In the genomic region with DNA sequence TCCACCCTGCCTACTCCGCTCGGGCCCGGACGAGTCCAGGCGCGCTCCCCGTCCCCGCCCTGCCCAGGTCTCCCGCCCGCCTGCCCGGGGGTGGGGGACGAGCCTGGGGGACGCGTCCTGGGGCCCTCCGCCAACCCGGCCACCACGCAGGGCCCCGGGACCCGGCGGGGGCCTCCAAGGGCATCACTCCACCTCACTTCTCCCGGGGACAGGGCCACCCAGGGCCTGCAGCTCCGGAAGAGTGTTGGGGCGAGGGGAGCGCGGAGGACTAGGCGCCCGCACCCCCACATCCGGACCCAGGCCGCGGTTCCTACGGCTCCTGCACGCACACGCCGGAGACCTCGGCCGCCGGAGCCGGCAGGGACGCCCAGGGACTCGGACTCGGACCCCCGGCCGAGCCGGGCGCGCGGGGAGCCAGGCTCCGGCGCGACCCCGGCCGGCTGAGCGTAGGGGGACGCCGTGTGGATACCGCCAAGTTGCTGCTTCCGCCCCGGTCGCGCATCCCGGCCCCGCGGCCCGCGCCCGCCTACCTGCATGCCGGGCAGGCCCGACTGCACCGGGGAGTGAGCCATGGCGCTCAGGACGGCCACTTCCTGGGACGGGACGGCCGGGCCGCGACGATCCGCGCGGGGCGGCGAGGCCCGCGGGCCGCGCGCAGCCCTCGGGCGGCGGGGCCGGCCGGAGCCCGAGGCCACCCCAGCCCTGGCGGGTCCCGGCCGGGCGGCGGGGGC, we compare ENCODE assay signal across 1 cellular context.
TF ChIP-seq lines count a peak whose summit lies in the region.

No MANE protein-coding gene starts in this region.

TF ChIP-seq in HepG2, 621 proteins besides CTCF, POLR2A, EP300 and RAD21 (continued from another document and continues in another):
- TF ChIP-seq, protein P1, sequence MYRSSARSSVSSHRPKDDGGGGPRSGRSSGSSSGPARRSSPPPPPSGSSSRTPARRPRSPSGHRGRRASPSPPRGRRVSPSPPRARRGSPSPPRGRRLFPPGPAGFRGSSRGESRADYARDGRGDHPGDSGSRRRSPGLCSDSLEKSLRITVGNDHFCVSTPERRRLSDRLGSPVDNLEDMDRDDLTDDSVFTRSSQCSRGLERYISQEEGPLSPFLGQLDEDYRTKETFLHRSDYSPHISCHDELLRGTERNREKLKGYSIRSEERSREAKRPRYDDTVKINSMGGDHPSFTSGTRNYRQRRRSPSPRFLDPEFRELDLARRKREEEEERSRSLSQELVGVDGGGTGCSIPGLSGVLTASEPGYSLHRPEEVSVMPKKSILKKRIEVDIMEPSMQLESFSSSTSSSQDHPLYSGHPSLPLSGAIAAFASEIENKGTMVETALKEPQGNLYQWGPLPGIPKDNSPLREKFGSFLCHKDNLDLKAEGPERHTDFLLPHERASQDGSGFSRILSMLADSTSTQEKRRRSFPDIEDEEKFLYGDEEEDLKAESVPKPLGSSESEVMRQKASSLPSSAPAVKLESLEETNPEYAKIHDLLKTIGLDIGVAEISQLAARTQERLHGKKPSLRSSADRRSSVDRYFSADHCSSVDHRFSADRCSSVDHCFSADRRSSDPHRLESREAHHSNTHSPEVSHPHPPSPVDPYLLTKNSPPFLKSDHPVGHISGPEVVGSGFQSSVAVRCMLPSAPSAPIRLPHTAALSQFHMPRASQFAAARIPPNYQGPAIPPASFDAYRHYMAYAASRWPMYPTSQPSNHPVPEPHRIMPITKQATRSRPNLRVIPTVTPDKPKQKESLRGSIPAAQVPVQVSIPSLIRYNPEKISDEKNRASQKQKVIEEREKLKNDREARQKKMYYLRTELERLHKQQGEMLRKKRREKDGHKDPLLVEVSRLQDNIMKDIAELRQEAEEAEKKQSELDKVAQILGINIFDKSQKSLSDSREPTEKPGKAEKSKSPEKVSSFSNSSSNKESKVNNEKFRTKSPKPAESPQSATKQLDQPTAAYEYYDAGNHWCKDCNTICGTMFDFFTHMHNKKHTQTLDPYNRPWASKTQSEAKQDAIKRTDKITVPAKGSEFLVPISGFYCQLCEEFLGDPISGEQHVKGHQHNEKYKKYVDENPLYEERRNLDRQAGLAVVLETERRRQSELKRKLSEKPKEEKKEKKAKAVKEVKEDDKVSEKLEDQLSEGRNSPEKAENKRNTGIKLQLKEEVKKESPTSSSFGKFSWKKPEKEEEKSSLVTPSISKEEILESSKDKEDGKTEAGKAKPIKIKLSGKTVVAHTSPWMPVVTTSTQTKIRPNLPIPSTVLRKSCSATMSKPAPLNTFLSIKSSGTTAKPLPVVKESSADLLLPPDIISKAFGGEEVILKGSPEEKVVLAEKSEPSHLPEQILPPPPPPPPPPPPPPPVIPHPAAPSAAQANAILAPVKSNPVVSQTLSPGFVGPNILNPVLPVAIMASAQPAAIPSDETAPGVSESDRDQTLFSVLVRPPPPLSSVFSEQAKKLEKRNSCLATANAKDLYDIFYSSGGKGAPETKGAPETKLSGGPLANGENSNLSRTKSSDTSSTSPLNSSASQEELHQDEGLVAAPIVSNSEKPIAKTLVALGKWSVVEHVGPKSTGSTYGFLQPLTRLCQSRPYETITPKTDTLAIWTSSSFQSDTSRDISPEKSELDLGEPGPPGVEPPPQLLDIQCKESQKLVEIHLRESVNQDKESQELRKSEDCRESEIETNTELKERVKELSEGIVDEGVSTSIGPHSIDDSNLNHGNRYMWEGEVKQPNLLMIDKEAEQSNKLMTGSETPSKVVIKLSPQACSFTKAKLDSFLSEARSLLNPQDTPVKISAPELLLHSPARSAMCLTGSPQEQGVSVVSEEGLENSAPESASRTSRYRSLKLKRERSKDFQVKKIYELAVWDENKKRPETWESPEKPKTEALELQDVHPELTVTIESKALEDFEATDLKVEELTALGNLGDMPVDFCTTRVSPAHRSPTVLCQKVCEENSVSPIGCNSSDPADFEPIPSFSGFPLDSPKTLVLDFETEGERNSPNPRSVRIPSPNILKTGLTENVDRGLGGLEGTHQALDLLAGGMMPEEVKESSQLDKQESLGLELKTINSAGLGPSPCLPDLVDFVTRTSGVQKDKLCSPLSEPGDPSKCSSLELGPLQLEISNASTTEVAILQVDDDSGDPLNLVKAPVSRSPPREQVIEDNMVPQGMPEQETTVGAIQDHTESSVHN (CRISPR knock-in tag; IDR thresholded peaks at IDR 0.05), result no peak
- TF ChIP-seq ZNF230 (CRISPR knock-in tag; IDR thresholded peaks at IDR 0.05) (no peak), CBX5 (CRISPR knock-in tag; IDR thresholded peaks at IDR 0.05; ENCODE audit: borderline replicate concordance) (no peak), ZNF589 (CRISPR knock-in tag; conservative IDR thresholded peaks at IDR 0.05) (no peak), WIZ (CRISPR knock-in tag; IDR thresholded peaks at IDR 0.05) (no peak), ZNF12 (CRISPR knock-in tag; IDR thresholded peaks at IDR 0.05) (no peak), DMAP1 (CRISPR knock-in tag; IDR thresholded peaks at IDR 0.05) (no peak), MYNN (CRISPR knock-in tag; IDR thresholded peaks at IDR 0.05; ENCODE audit: low read depth) (no peak), KLF11 (CRISPR knock-in tag; IDR thresholded peaks at IDR 0.05) (no peak), SIN3B (IDR thresholded peaks at IDR 0.05; ENCODE audit: low read length) (no peak), ZNF274 (CRISPR knock-in tag; IDR thresholded peaks at IDR 0.05) (no peak), HNRNPUL1 (IDR thresholded peaks at IDR 0.05; ENCODE audit: low read depth, low read length) (no peak), SMAD1 (CRISPR knock-in tag; IDR thresholded peaks at IDR 0.05; ENCODE audit: borderline replicate concordance, low read depth) (no peak), ZNF138 (CRISPR knock-in tag; IDR thresholded peaks at IDR 0.05; ENCODE audit: low read depth) (no peak), HHEX (CRISPR knock-in tag; IDR thresholded peaks at IDR 0.05) (no peak), POLR2G (IDR thresholded peaks at IDR 0.05; ENCODE audit: low read depth, low read length) (no peak), KAT2B (IDR thresholded peaks at IDR 0.05; ENCODE audit: borderline replicate concordance, low read depth, low read length) (no peak)
- TF ChIP-seq, protein P2, sequence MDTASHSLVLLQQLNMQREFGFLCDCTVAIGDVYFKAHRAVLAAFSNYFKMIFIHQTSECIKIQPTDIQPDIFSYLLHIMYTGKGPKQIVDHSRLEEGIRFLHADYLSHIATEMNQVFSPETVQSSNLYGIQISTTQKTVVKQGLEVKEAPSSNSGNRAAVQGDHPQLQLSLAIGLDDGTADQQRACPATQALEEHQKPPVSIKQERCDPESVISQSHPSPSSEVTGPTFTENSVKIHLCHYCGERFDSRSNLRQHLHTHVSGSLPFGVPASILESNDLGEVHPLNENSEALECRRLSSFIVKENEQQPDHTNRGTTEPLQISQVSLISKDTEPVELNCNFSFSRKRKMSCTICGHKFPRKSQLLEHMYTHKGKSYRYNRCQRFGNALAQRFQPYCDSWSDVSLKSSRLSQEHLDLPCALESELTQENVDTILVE (CRISPR knock-in tag; IDR thresholded peaks at IDR 0.05), result no peak
- TF ChIP-seq, protein P3, sequence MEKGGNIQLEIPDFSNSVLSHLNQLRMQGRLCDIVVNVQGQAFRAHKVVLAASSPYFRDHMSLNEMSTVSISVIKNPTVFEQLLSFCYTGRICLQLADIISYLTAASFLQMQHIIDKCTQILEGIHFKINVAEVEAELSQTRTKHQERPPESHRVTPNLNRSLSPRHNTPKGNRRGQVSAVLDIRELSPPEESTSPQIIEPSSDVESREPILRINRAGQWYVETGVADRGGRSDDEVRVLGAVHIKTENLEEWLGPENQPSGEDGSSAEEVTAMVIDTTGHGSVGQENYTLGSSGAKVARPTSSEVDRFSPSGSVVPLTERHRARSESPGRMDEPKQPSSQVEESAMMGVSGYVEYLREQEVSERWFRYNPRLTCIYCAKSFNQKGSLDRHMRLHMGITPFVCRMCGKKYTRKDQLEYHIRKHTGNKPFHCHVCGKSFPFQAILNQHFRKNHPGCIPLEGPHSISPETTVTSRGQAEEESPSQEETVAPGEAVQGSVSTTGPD (CRISPR knock-in tag; IDR thresholded peaks at IDR 0.05), result no peak
- TF ChIP-seq, protein P4, sequence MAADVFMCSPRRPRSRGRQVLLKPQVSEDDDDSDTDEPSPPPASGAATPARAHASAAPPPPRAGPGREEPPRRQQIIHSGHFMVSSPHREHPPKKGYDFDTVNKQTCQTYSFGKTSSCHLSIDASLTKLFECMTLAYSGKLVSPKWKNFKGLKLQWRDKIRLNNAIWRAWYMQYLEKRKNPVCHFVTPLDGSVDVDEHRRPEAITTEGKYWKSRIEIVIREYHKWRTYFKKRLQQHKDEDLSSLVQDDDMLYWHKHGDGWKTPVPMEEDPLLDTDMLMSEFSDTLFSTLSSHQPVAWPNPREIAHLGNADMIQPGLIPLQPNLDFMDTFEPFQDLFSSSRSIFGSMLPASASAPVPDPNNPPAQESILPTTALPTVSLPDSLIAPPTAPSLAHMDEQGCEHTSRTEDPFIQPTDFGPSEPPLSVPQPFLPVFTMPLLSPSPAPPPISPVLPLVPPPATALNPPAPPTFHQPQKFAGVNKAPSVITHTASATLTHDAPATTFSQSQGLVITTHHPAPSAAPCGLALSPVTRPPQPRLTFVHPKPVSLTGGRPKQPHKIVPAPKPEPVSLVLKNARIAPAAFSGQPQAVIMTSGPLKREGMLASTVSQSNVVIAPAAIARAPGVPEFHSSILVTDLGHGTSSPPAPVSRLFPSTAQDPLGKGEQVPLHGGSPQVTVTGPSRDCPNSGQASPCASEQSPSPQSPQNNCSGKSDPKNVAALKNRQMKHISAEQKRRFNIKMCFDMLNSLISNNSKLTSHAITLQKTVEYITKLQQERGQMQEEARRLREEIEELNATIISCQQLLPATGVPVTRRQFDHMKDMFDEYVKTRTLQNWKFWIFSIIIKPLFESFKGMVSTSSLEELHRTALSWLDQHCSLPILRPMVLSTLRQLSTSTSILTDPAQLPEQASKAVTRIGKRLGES (CRISPR knock-in tag; IDR thresholded peaks at IDR 0.05; ENCODE audit: borderline replicate concordance), result no peak
- TF ChIP-seq, protein P5, sequence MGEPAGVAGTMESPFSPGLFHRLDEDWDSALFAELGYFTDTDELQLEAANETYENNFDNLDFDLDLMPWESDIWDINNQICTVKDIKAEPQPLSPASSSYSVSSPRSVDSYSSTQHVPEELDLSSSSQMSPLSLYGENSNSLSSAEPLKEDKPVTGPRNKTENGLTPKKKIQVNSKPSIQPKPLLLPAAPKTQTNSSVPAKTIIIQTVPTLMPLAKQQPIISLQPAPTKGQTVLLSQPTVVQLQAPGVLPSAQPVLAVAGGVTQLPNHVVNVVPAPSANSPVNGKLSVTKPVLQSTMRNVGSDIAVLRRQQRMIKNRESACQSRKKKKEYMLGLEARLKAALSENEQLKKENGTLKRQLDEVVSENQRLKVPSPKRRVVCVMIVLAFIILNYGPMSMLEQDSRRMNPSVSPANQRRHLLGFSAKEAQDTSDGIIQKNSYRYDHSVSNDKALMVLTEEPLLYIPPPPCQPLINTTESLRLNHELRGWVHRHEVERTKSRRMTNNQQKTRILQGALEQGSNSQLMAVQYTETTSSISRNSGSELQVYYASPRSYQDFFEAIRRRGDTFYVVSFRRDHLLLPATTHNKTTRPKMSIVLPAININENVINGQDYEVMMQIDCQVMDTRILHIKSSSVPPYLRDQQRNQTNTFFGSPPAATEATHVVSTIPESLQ (CRISPR knock-in tag; conservative IDR thresholded peaks at IDR 0.05), result no peak
- TF ChIP-seq, protein P6, sequence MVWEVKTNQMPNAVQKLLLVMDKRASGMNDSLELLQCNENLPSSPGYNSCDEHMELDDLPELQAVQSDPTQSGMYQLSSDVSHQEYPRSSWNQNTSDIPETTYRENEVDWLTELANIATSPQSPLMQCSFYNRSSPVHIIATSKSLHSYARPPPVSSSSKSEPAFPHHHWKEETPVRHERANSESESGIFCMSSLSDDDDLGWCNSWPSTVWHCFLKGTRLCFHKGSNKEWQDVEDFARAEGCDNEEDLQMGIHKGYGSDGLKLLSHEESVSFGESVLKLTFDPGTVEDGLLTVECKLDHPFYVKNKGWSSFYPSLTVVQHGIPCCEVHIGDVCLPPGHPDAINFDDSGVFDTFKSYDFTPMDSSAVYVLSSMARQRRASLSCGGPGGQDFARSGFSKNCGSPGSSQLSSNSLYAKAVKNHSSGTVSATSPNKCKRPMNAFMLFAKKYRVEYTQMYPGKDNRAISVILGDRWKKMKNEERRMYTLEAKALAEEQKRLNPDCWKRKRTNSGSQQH (CRISPR knock-in tag; IDR thresholded peaks at IDR 0.05; ENCODE audit: low read depth), result no peak
- TF ChIP-seq, protein P7, sequence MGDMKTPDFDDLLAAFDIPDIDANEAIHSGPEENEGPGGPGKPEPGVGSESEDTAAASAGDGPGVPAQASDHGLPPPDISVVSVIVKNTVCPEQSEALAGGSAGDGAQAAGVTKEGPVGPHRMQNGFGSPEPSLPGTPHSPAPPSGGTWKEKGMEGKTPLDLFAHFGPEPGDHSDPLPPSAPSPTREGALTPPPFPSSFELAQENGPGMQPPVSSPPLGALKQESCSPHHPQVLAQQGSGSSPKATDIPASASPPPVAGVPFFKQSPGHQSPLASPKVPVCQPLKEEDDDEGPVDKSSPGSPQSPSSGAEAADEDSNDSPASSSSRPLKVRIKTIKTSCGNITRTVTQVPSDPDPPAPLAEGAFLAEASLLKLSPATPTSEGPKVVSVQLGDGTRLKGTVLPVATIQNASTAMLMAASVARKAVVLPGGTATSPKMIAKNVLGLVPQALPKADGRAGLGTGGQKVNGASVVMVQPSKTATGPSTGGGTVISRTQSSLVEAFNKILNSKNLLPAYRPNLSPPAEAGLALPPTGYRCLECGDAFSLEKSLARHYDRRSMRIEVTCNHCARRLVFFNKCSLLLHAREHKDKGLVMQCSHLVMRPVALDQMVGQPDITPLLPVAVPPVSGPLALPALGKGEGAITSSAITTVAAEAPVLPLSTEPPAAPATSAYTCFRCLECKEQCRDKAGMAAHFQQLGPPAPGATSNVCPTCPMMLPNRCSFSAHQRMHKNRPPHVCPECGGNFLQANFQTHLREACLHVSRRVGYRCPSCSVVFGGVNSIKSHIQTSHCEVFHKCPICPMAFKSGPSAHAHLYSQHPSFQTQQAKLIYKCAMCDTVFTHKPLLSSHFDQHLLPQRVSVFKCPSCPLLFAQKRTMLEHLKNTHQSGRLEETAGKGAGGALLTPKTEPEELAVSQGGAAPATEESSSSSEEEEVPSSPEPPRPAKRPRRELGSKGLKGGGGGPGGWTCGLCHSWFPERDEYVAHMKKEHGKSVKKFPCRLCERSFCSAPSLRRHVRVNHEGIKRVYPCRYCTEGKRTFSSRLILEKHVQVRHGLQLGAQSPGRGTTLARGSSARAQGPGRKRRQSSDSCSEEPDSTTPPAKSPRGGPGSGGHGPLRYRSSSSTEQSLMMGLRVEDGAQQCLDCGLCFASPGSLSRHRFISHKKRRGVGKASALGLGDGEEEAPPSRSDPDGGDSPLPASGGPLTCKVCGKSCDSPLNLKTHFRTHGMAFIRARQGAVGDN (CRISPR knock-in tag; IDR thresholded peaks at IDR 0.05), result peak; percentile 58
- TF ChIP-seq, protein P8, sequence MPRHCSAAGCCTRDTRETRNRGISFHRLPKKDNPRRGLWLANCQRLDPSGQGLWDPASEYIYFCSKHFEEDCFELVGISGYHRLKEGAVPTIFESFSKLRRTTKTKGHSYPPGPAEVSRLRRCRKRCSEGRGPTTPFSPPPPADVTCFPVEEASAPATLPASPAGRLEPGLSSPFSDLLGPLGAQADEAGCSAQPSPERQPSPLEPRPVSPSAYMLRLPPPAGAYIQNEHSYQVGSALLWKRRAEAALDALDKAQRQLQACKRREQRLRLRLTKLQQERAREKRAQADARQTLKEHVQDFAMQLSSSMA (CRISPR knock-in tag; IDR thresholded peaks at IDR 0.05), result no peak
- TF ChIP-seq, protein P9, sequence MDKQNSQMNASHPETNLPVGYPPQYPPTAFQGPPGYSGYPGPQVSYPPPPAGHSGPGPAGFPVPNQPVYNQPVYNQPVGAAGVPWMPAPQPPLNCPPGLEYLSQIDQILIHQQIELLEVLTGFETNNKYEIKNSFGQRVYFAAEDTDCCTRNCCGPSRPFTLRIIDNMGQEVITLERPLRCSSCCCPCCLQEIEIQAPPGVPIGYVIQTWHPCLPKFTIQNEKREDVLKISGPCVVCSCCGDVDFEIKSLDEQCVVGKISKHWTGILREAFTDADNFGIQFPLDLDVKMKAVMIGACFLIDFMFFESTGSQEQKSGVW (CRISPR knock-in tag; IDR thresholded peaks at IDR 0.05; ENCODE audit: borderline replicate concordance), result no peak
